8 cellular contexts compared by ENCODE assay signal in genomic region chr11:14359573-14360031, GRCh38. TPM values are rescaled to one million over a fixed set of nuclear protein-coding genes. Genes with fewer than 3 reads are reported as not detected.
DNase-seq lines count a peak whose midpoint lies in the region; ATAC-seq and TF ChIP-seq lines count a peak whose summit lies in the region.

No MANE protein-coding gene starts in this region.

- WGBS in psoas muscle, 3 donors = 31 to 59% (median 40%) methylated on average over 5 of the region's 5 CpGs

- H3K9me3 ChIP-seq in psoas muscle = no peaks in the 10 kb centered on the region

- no peaks in the 10 kb centered on the region for H3K27me3 ChIP-seq in GM06990 (replicated peaks; ENCODE audit: control insufficient read depth, insufficient read depth, low read length)
- no peaks in the 10 kb centered on the region for H3K27me3 ChIP-seq in psoas muscle (ENCODE audit: insufficient read depth in 3 of 3, low read length in 2 of 3)

- H3K27ac ChIP-seq in psoas muscle = peak overlapping the region; percentile 95

- TF ChIP-seq CTCF in GM06990 (IDR thresholded peaks at IDR 0.05; ENCODE audit: insufficient read depth, low read length, poor library complexity, severe bottlenecking) (no peak), psoas muscle (IDR thresholded peaks at IDR 0.05) (no peak)

- peaks cover 33% of the 10 kb centered on the region for H3K4me1 ChIP-seq in psoas muscle

- intact Hi-C loops in psoas muscle (cut with DNase I) = loop anchor here in 1 of 2 donors (5.0 kb wide), 1 partner anchor 52 kb away; no protein-coding TSS in a partner anchor

- H3K36me3 ChIP-seq in GM06990 (ENCODE audit: control insufficient read depth, insufficient read depth, low read length) = no peaks in the 10 kb centered on the region
- no peaks in the 10 kb centered on the region for H3K36me3 ChIP-seq in psoas muscle (ENCODE audit: insufficient read depth in 1 of 2, low read depth in 1 of 2)

- ATAC-seq in psoas muscle (peak; percentile 34 to 50 (median 38)), HG03039 (IDR thresholded peaks at IDR 0.05; ENCODE audit: unreplicated experiment) (no peak), GM19463 (IDR thresholded peaks at IDR 0.05; ENCODE audit: unreplicated experiment) (no peak), GM21367 (IDR thresholded peaks at IDR 0.05; ENCODE audit: unreplicated experiment) (no peak)

- H3K4me3 ChIP-seq in GM06990 (replicated peaks; ENCODE audit: low read depth, low read length) (peak overlapping the region; percentile 86; the same call in 1 of the 2 replicates), psoas muscle (peak overlapping the region; percentile 95)

- no peak for DNase-seq in GM06990 (ENCODE audit: extremely low read depth, insufficient read length)
- DNase-seq in RKO (ENCODE audit: low spot score) = peak; percentile 49
- peak; percentile 16 for DNase-seq in fibroblast of gingiva (ENCODE audit: low read depth)
- DNase-seq in psoas muscle = no peak
- no peak for DNase-seq in amygdala (lab: John Stamatoyannopoulos, UW)

RNA-seq across cellular contexts. Expression of gene RRAS2, which starts 0.6 kb away (rescaled TPM):
- 10 to 100 TPM; 44.3 to 89.8 (median 63.9) TPM for total RNA-seq in psoas muscle
- polyA plus RNA-seq in psoas muscle = 10 to 100 TPM; 45.0 to 54.0 (median 46.1) TPM

Comparison
In these comparisons a context has a peak if more than half of its experiments do, and no peak if none do; other contexts are left out.
1. DNase-seq: peak in RKO (single experiment) and fibroblast of gingiva (single experiment); none in GM06990 (single experiment), psoas muscle (0 of 2) and amygdala (0 of 56).
2. ATAC-seq: peak in psoas muscle (4 of 4); none in HG03039 (single experiment), GM19463 (single experiment) and GM21367 (single experiment).